In the genomic region with DNA sequence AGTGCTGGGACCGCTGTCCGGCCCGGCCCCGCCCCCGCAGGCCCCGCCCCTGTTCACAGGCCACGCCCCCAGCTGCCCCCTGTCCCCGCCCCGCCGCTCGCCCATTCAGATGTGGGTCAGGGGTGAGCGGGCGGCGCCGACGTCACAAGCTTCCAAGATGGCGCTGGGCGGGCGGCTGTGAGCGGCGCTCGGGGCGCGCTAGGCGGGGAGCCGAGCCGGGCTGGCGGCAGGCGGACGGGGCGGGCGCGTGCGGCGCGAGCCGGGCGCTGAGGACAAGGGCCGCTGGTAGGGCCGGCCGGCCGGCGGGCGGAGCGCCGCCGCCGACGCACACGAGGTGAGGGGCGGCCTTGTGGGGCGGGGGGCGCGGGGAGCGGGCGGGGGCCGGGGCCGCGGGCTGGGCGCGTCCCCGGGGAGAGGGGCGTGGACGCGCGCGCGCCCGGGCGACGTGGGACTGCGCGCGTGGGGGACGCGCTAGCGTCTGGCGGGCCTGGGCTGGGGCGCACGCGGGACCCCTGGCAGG, we compare ENCODE assay signal across 8 cellular contexts. TPM values are rescaled to one million over a fixed set of nuclear protein-coding genes. Genes with fewer than 3 reads are reported as not detected.
A peak's percentile ranks its signal among the peaks of the same experiment; 100 is the strongest.
DNase-seq lines count a peak whose midpoint lies in the region; ATAC-seq and TF ChIP-seq lines count a peak whose summit lies in the region.
"Not testable (repeated sequence)": the region's sequence is repeated elsewhere in the genome, so short reads cannot be mapped to it uniquely, and the experiment has no call there.

HIC2 (plus strand) TSS at position 145 of the 520 bp plus-strand sequence. CDS start 25,461 bp downstream, outside the sequence.

- not testable (repeated sequence) for H3K9ac ChIP-seq in neural progenitor cell

- not testable (repeated sequence) for H3K27ac Mint-ChIP-seq in neural progenitor cell, type B pancreatic cell

- TF ChIP-seq POLR2A in body of pancreas (IDR thresholded peaks at IDR 0.05), result not testable (repeated sequence)

- H4K20me1 ChIP-seq in neural progenitor cell (ENCODE audit: low read depth), result not testable (repeated sequence)

- H3K27ac ChIP-seq in body of pancreas, heart right ventricle, neural progenitor cell: not testable (repeated sequence)

- not testable (repeated sequence) for DNase-seq in H7; body of pancreas; neural progenitor cell (ENCODE audit: low spot score); type B pancreatic cell (ENCODE audit: extremely low spot score, unreplicated experiment)
- peak; percentile 0 for DNase-seq in T-helper 22 cell (ENCODE audit: low read depth)
- peak in 1 of 2 donors; percentile 9 for DNase-seq in heart right ventricle

- not testable (repeated sequence) for H3K4me1 ChIP-seq in body of pancreas, heart right ventricle, neural progenitor cell

- H3K27me3 ChIP-seq in H7 (ENCODE audit: control insufficient read depth, insufficient read depth, low read length); body of pancreas; heart right ventricle; neural progenitor cell: not testable (repeated sequence)

- TF ChIP-seq CTCF in body of pancreas (IDR thresholded peaks at IDR 0.05); heart right ventricle (IDR thresholded peaks at IDR 0.05); neural progenitor cell (IDR thresholded peaks at IDR 0.05); type B pancreatic cell (conservative IDR thresholded peaks at IDR 0.05): not testable (repeated sequence)

- WGBS in body of pancreas, 2 donors, result no CpG with 5 or more reads among the region's 81 CpGs
- 0 to 1% methylated on average over 10 to 34 of the region's 81 CpGs for WGBS in heart right ventricle, 2 donors

- not testable (repeated sequence) for H3K36me3 ChIP-seq in H7 (replicated peaks; ENCODE audit: control insufficient read depth, insufficient read depth, low read length); body of pancreas (replicated peaks in 1 of 2; ENCODE audit: insufficient read depth in 1 of 2, low read depth in 2 of 2); heart right ventricle; neural progenitor cell

- H2AFZ ChIP-seq in neural progenitor cell (replicated peaks), result not testable (repeated sequence)

- not testable (repeated sequence) for H3K79me2 ChIP-seq in neural progenitor cell (ENCODE audit: low read depth)

- H3K4me3 ChIP-seq in H7 (ENCODE audit: insufficient read depth, low read depth, low read length), result peak within 1 kb of the TSS; percentile 42
- H3K4me3 ChIP-seq in body of pancreas, result not testable (repeated sequence)
- H3K4me3 ChIP-seq in heart right ventricle, result peak within 1 kb of the TSS in 9 of 10 donors; percentile 40 to 56 (median 46)
- peak within 1 kb of the TSS; percentile 64 for H3K4me3 ChIP-seq in neural progenitor cell

- not testable (repeated sequence) for H3K4me1 Mint-ChIP-seq in neural progenitor cell; type B pancreatic cell (ENCODE audit: unreplicated experiment)

- peak; percentile 77 for ATAC-seq in GM18520 (IDR thresholded peaks at IDR 0.05; ENCODE audit: unreplicated experiment)
- ATAC-seq in HG03280 (IDR thresholded peaks at IDR 0.05; ENCODE audit: unreplicated experiment), result peak; percentile 82
- ATAC-seq in body of pancreas, result peak; percentile 92
- ATAC-seq in heart right ventricle, result peak; percentile 96 to 99 (median 97)

- not testable (repeated sequence) for H3K27me3 Mint-ChIP-seq in neural progenitor cell (ENCODE audit: insufficient read depth, low read depth); type B pancreatic cell

- intact Hi-C loops in body of pancreas (cut with DNase I); heart right ventricle (cut with DNase I): not testable (repeated sequence)

- H3F3A ChIP-seq in neural progenitor cell (ENCODE audit: low read depth), result not testable (repeated sequence)

- H3K9me3 Mint-ChIP-seq in neural progenitor cell, type B pancreatic cell: not testable (repeated sequence)

- not testable (repeated sequence) for H3K4me2 ChIP-seq in neural progenitor cell

- H3K9me3 ChIP-seq in body of pancreas; heart right ventricle; neural progenitor cell (ENCODE audit: low read depth): not testable (repeated sequence)

- peak within 1 kb of the TSS; percentile 84 for H3K4me3 Mint-ChIP-seq in neural progenitor cell
- peak within 1 kb of the TSS; percentile 76 for H3K4me3 Mint-ChIP-seq in type B pancreatic cell

- H3K36me3 Mint-ChIP-seq in neural progenitor cell, type B pancreatic cell: not testable (repeated sequence)

RNA-seq across cellular contexts. Expression of gene HIC2, which starts in this region (rescaled TPM):
- total RNA-seq in H7 (2014; rRNA removed; shearing (Covaris generic)), result 36.2 and 40.5 TPM in 2 replicates
- total RNA-seq in body of pancreas (1 to 10 TPM; 2.9 to 4.0 TPM), heart right ventricle (1 to 10 TPM; 1.2 to 2.4 (median 1.8) TPM), neural progenitor cell (ENCODE audit: low replicate concordance) (14.3 and 30.2 TPM in 2 replicates), type B pancreatic cell (ENCODE audit: low replicate concordance) (36.1 and 65.5 TPM in 2 replicates)
- polyA plus RNA-seq in heart right ventricle, result 1 to 10 TPM in 1 of 2 donors, under 1 TPM in 1; 0.65 to 2.0 TPM
